In the genomic region with DNA sequence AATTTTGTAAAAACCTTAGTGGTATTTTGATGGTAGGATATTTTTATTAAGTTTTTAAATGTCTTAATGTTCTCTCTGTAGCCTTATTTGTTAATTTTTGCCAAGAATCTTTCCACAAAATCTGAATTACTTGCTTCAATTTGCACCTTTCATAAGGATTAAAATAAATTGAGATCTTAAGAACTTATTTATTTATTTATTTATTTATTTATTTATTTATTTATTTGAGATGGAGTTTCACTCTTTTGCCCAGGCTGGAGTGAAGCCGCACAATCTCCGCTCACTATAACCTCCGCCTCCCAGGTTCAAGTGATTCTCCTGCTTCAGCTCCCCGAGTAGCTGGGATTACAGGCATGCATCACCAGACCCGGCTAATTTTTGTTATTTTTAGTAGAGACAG, we compare ENCODE assay signal across 34 cellular contexts.
"Had no signal": no experiment of that assay in that cellular context is flagged by ENCODE, and none has a peak within 500 bp of the region (broad histone marks: within the 10 kb centered on the region; RNA-seq: fewer than 3 reads in every experiment).

No MANE protein-coding gene starts in this region.

- DNase-seq: Karpas-422, Kasumi-1, MG63, MM.1S, MV-4-11, NCI-H1048, NCI-H1092, NCI-H1092 treated with DMSO at 0.1 percent for 48 hours, NCI-H1105, NCI-H1105 treated with DMSO at 0.1 percent for 48 hours, NCI-H1417, NCI-H1417 treated with DMSO at 0.1 percent for 48 hours, NCI-H1436, NCI-H1436 treated with DMSO at 0.1 percent for 48 hours, NCI-H146, NCI-H1694, NCI-H1694 treated with DMSO at 0.1 percent for 48 hours, NCI-H187, NCI-H187 treated with DMSO at 0.1 percent for 48 hours, NCI-H1930, NCI-H2029, NCI-H2029 treated with DMSO at 0.1 percent for 48 hours, NCI-H2081, NCI-H2081 treated with DMSO at 0.1 percent for 48 hours, NCI-H2107, NCI-H2171, NCI-H2171 treated with DMSO at 0.1 percent for 48 hours, NCI-H2227 treated with DMSO at 0.1 percent for 48 hours, NCI-H226, NCI-H345, NCI-H446, NCI-H446 treated with DMSO at 0.1 percent for 48 hours, NCI-H510A, NCI-H510A treated with DMSO at 0.1 percent for 48 hours had no signal

- H3K9me3 ChIP-seq: MG63 had no signal

- H3K27me3 ChIP-seq: MG63 had no signal

- H3K4me3 ChIP-seq: MG63 had no signal

- H3K36me3 ChIP-seq: MG63 had no signal
